ENCODE assay signal across 20 cellular contexts in genomic region chr10:35356725-35357092, GRCh38. TPM values are rescaled to one million over a fixed set of nuclear protein-coding genes. Genes with fewer than 3 reads are reported as not detected.
DNase-seq lines count a peak whose midpoint lies in the region; ATAC-seq, FAIRE-seq and TF ChIP-seq lines count a peak whose summit lies in the region.
"Had no signal": no experiment of that assay in that cellular context is flagged by ENCODE, and none has a peak within 500 bp of the region (broad histone marks: within the 10 kb centered on the region; RNA-seq: fewer than 3 reads in every experiment).

No MANE protein-coding gene starts in this region.

- CTCF ChIA-PET in activated CD4-positive, alpha-beta T cell treated with anti-CD3 and anti-CD28 coated beads for 36 hours (lab: Charles Lee) = interaction anchor here (0.5 to 2.0 kb wide), 7 partner anchors 16 to 616 kb away, joined by 3 to 5 read pairs (median 4); no protein-coding TSS in a partner anchor
- CTCF ChIA-PET in HEK293 (lab: Yijun Ruan, JAX) = interaction anchor here (1.3 kb wide), 1 partner anchor 9 kb away, joined by 3 read pairs; no protein-coding TSS in a partner anchor
- CTCF ChIA-PET in activated CD8-positive, alpha-beta T cell treated with anti-CD3 and anti-CD28 coated beads for 36 hours (lab: Charles Lee) = interaction anchor here (1.9 kb wide), 2 partner anchors 15 to 206 kb away, joined by 5 to 9 read pairs; no protein-coding TSS in a partner anchor

- POLR2A ChIA-PET in activated CD4-positive, alpha-beta T cell treated with anti-CD3 and anti-CD28 coated beads for 36 hours (lab: Charles Lee) = interaction anchor here (0.6 to 1.3 kb wide), 3 partner anchors 17 to 207 kb away, joined by 3 to 9 read pairs (median 5); no protein-coding TSS in a partner anchor
- POLR2A ChIA-PET in HEK293 (lab: Yijun Ruan, JAX) = no interaction called here
- POLR2A ChIA-PET in activated CD8-positive, alpha-beta T cell treated with anti-CD3 and anti-CD28 coated beads for 36 hours (lab: Charles Lee) = interaction anchor here (0.7 to 1.5 kb wide), 7 partner anchors 9 to 268 kb away, joined by 3 to 7 read pairs (median 3); partner anchors contain the start of gene CCNY

- H3K36me3 Mint-ChIP-seq in activated CD4-positive, alpha-beta T cell treated with anti-CD3 and anti-CD28 coated beads for 36 hours (ENCODE audit: low read depth) = peaks cover 7% of the 10 kb centered on the region
- H3K36me3 Mint-ChIP-seq in activated CD8-positive, alpha-beta T cell treated with anti-CD3 and anti-CD28 coated beads for 36 hours (ENCODE audit: low read depth) = peaks cover 2% of the 10 kb centered on the region

- intact Hi-C loops in activated CD4-positive, alpha-beta T cell treated with anti-CD3 and anti-CD28 coated beads for 36 hours (cut with DNase I, micrococcal nuclease) = loop anchor here (1.0 to 2.0 kb wide), 8 partner anchors 15 to 230 kb away; partner anchors contain the start of gene CREM (in 1 of the 2)
- intact Hi-C loops in activated CD8-positive, alpha-beta T cell treated with anti-CD3 and anti-CD28 coated beads for 36 hours (cut with micrococcal nuclease) = loop anchor here (2.0 kb wide), 1 partner anchor 16 kb away; no protein-coding TSS in a partner anchor

- peak; percentile 65 for DNase-seq in activated CD4-positive, alpha-beta T cell treated with anti-CD3 and anti-CD28 coated beads for 36 hours
- no peak for DNase-seq in activated CD4-positive, alpha-beta T cell treated with anti-CD3 and anti-CD28 coated beads for 1 hour
- DNase-seq in activated CD8-positive, alpha-beta T cell treated with anti-CD3 and anti-CD28 coated beads for 36 hours = peak; percentile 49
- DNase-seq in myocyte (ENCODE audit: low read depth) (peak; percentile 48), NCI-H226 (no peak), DMS53 (lab: John Stamatoyannopoulos, UW) (no peak), frontal cortex (ENCODE audit: low spot score in 2 of 2) (no peak)
- DNase-seq: 8988T; activated CD4-positive, CD25-positive, alpha-beta regulatory T cell; activated gamma-delta T cell treated with Interleukin-2 at 50 U/mL for 16 hours; COR-L47; GDM1; NCI-H2171 treated with DMSO at 0.1 percent for 48 hours; sigmoid colon; substantia nigra had no signal

- peak overlapping the region; percentile 94 for H3K27ac Mint-ChIP-seq in activated CD4-positive, alpha-beta T cell treated with anti-CD3 and anti-CD28 coated beads for 36 hours
- H3K27ac Mint-ChIP-seq in activated CD8-positive, alpha-beta T cell treated with anti-CD3 and anti-CD28 coated beads for 36 hours = peak overlapping the region; percentile 89

- H3K4me3 ChIP-seq in HEK293 (ENCODE audit: low read depth, low read length) = no peak overlapping the region
- H3K4me3 ChIP-seq: cardiac muscle cell, HAP-1, sigmoid colon had no signal

- H3K27me3 Mint-ChIP-seq in activated CD4-positive, alpha-beta T cell treated with anti-CD3 and anti-CD28 coated beads for 36 hours = no peaks in the 10 kb centered on the region
- no peaks in the 10 kb centered on the region for H3K27me3 Mint-ChIP-seq in activated CD8-positive, alpha-beta T cell treated with anti-CD3 and anti-CD28 coated beads for 36 hours
- H3K27me3 Mint-ChIP-seq: memory B cell had no signal

- no peak for TF ChIP-seq CTCF in HEK293 (tag by site-specific recombination; IDR thresholded peaks at IDR 0.05)
- TF ChIP-seq CTCF in activated CD8-positive, alpha-beta T cell treated with anti-CD3 and anti-CD28 coated beads for 36 hours (IDR thresholded peaks at IDR 0.05) = no peak

- H3K4me3 Mint-ChIP-seq in activated CD4-positive, alpha-beta T cell treated with anti-CD3 and anti-CD28 coated beads for 36 hours = peak overlapping the region; percentile 71
- peak overlapping the region; percentile 51 for H3K4me3 Mint-ChIP-seq in activated CD8-positive, alpha-beta T cell treated with anti-CD3 and anti-CD28 coated beads for 36 hours
- H3K4me3 Mint-ChIP-seq: memory B cell had no signal

- H3K9me3 Mint-ChIP-seq in activated CD4-positive, alpha-beta T cell treated with anti-CD3 and anti-CD28 coated beads for 36 hours (ENCODE audit: low read depth) = no peaks in the 10 kb centered on the region
- no peaks in the 10 kb centered on the region for H3K9me3 Mint-ChIP-seq in activated CD8-positive, alpha-beta T cell treated with anti-CD3 and anti-CD28 coated beads for 36 hours
- H3K9me3 Mint-ChIP-seq: memory B cell had no signal

- H3K9me3 ChIP-seq in HEK293 (ENCODE audit: control insufficient read depth, insufficient read depth, low read depth, low read length) = no peaks in the 10 kb centered on the region
- H3K9me3 ChIP-seq: HAP-1, neutrophil, sigmoid colon had no signal

- H3K36me3 ChIP-seq in HEK293 (ENCODE audit: control insufficient read depth in 2 of 2, insufficient read depth in 1 of 2, low read length in 2 of 2) = no peaks in the 10 kb centered on the region
- H3K36me3 ChIP-seq: cardiac muscle cell, HAP-1, neutrophil, sigmoid colon had no signal

- peaks cover 8% of the 10 kb centered on the region for H3K4me1 ChIP-seq in HEK293 (ENCODE audit: control insufficient read depth, insufficient read depth, low read length)
- H3K4me1 ChIP-seq: HAP-1 had no signal

- ATAC-seq in activated CD4-positive, alpha-beta T cell treated with anti-CD3 and anti-CD28 coated beads for 36 hours = peak; percentile 80
- ATAC-seq in activated CD8-positive, alpha-beta T cell treated with anti-CD3 and anti-CD28 coated beads for 36 hours = peak; percentile 59

- FAIRE-seq in frontal cortex (lab: Jason Lieb, UNC) = no peak

- no peak overlapping the region for H3K27ac ChIP-seq in HEK293 (ENCODE audit: extremely low read depth, low read depth, low read length)
- H3K27ac ChIP-seq: cardiac muscle cell, neutrophil had no signal

- H3K4me1 Mint-ChIP-seq in activated CD4-positive, alpha-beta T cell treated with anti-CD3 and anti-CD28 coated beads for 36 hours = peaks cover 78% of the 10 kb centered on the region
- H3K4me1 Mint-ChIP-seq in activated CD8-positive, alpha-beta T cell treated with anti-CD3 and anti-CD28 coated beads for 36 hours (ENCODE audit: low read depth) = peaks cover 70% of the 10 kb centered on the region

TF ChIP-seq in HEK293, 187 proteins besides CTCF, POLR2A, EP300 and RAD21:
- TF ChIP-seq ZNF157 (tag by site-specific recombination; IDR thresholded peaks at IDR 0.05) (no peak), SCRT2 (tag by site-specific recombination; IDR thresholded peaks at IDR 0.05) (peak; percentile 44; the same call in 1 of the 2 replicates)

RNA-seq across cellular contexts. Expression of gene CCNY, which starts 20.4 kb away (rescaled TPM):
- 10 to 100 TPM; 49.4 to 54.0 TPM for total RNA-seq in activated CD4-positive, alpha-beta T cell treated with anti-CD3 and anti-CD28 coated beads for 36 hours
- total RNA-seq in activated CD8-positive, alpha-beta T cell treated with anti-CD3 and anti-CD28 coated beads for 36 hours = 10 to 100 TPM; 42.2 to 48.8 TPM
- total RNA-seq in myocyte = 99.7 and 125 TPM in 2 replicates
- polyA plus RNA-seq in myocyte (2012) = 281 TPM
- 54.6 TPM for total RNA-seq in frontal cortex

Comparison
In these comparisons a context has a peak if more than half of its experiments do, and no peak if none do; other contexts are left out.
1. DNase-seq: peak in activated CD4-positive, alpha-beta T cell treated with anti-CD3 and anti-CD28 coated beads for 36 hours (single experiment), activated CD8-positive, alpha-beta T cell treated with anti-CD3 and anti-CD28 coated beads for 36 hours (single experiment) and myocyte (single experiment); none in activated CD4-positive, alpha-beta T cell treated with anti-CD3 and anti-CD28 coated beads for 1 hour (single experiment), NCI-H226 (single experiment), DMS53 (single experiment) and frontal cortex (0 of 2).